8 cellular contexts compared by ENCODE assay signal in the genomic region with DNA sequence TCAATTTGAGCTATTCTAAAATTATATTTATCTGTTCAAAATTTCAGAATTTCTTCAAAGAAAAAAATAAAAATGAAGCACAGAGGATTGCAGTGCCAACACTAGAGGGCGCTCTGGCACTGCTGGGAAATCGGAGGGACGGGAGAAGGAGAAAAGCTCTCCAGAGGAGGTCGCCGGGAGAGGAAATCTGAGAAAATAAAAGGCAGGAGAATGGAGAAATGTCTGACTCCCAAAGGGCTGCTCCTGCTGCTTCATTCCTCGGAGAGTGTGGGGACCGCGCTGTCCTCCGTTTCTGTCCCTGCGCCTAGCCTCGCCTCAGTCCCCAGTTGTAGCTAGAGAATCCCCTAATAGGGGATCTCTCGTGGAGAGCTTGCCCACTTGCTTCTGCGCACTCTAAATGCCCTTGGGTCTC. TPM values are rescaled to one million over a fixed set of nuclear protein-coding genes. Genes with fewer than 3 reads are reported as not detected.
DNase-seq lines count a peak whose midpoint lies in the region; ATAC-seq and TF ChIP-seq lines count a peak whose summit lies in the region.

No MANE protein-coding gene starts in this region.

- no peak overlapping the region for H2BK12ac ChIP-seq in trophoblast cell (ENCODE audit: low read length)

- H3K23ac ChIP-seq in trophoblast cell (ENCODE audit: low read length): no peak overlapping the region

- H2AFZ ChIP-seq in trophoblast cell (ENCODE audit: insufficient read depth, low read length, poor library complexity): peak overlapping the region; percentile 53

- H3K14ac ChIP-seq in trophoblast cell (ENCODE audit: low read length): no peak overlapping the region

- no peak overlapping the region for H3K18ac ChIP-seq in trophoblast cell (ENCODE audit: low read length)

- H3K27me3 ChIP-seq in RWPE2 (ENCODE audit: insufficient read depth, poor library complexity, severe bottlenecking) (no peaks in the 10 kb centered on the region), trophoblast cell (ENCODE audit: insufficient read depth, low read length) (no peaks in the 10 kb centered on the region)

- peak; percentile 63 for ATAC-seq in RWPE2 (ENCODE audit: low read depth)
- ATAC-seq in HG03354 (IDR thresholded peaks at IDR 0.05; ENCODE audit: poor library complexity, severe bottlenecking, unreplicated experiment): no peak

- peak overlapping the region; percentile 6 for H4K8ac ChIP-seq in trophoblast cell (ENCODE audit: low read depth, low read length)

- peak overlapping the region; percentile 44 for H3K4me2 ChIP-seq in trophoblast cell (ENCODE audit: low read length)

- H3K36me3 ChIP-seq in RWPE2 (ENCODE audit: low read depth): no peaks in the 10 kb centered on the region
- H3K36me3 ChIP-seq in trophoblast cell (ENCODE audit: control insufficient read depth in 1 of 2, insufficient read depth in 2 of 2, low read length in 2 of 2): no peaks in the 10 kb centered on the region

- H3K27ac ChIP-seq in RWPE2 (ENCODE audit: poor library complexity, severe bottlenecking) (no peak overlapping the region), trophoblast cell (ENCODE audit: low read depth, low read length) (no peak overlapping the region)

- H3K79me2 ChIP-seq in trophoblast cell (ENCODE audit: control insufficient read depth, insufficient read depth, low read length, poor library complexity): no peaks in the 10 kb centered on the region

- no TSS peak for BruUV-seq in Calu3 (replicated peaks; lab: Mats Ljungman, UMichigan)

- no peaks in the 10 kb centered on the region for H3K79me1 ChIP-seq in trophoblast cell (ENCODE audit: low read length)

- intact Hi-C loops in Calu3 (cut with micrococcal nuclease; ENCODE audit: unreplicated experiment): loop anchor here (1.0 to 10.0 kb wide), 5 partner anchors 85 to 1058 kb away; no protein-coding TSS in a partner anchor

- H3K4me1 ChIP-seq in RWPE2 (ENCODE audit: insufficient read depth, poor library complexity, severe bottlenecking): no peaks in the 10 kb centered on the region
- peaks cover 0 to 2% of the 10 kb centered on the region in 2 experiments for H3K4me1 ChIP-seq in trophoblast cell (ENCODE audit: control insufficient read depth in 1 of 2, insufficient read depth in 2 of 2, low read length in 2 of 2)

- H3K4me3 Mint-ChIP-seq in Calu3 (ENCODE audit: low read depth, unreplicated experiment) (peak overlapping the region; percentile 67), glutamatergic neuron (ENCODE audit: unreplicated experiment) (peak overlapping the region; percentile 81)
- H3K4me3 Mint-ChIP-seq in activated naive CD4-positive, alpha-beta T cell treated with anti-CD3 and anti-CD28 coated beads, Interleukin-2, amount 10 ng/mL, durations not matched to agents 7 days and 5 days: no peak overlapping the region

- no peak overlapping the region for H3K9ac ChIP-seq in trophoblast cell (ENCODE audit: low read length)

- H3K4me1 Mint-ChIP-seq in Calu3 (ENCODE audit: low read depth, unreplicated experiment): peaks cover 12% of the 10 kb centered on the region
- H3K4me1 Mint-ChIP-seq in activated naive CD4-positive, alpha-beta T cell treated with anti-CD3 and anti-CD28 coated beads, Interleukin-2, amount 10 ng/mL, durations not matched to agents 7 days and 5 days: peaks cover 4% of the 10 kb centered on the region
- peaks cover 59% of the 10 kb centered on the region for H3K4me1 Mint-ChIP-seq in glutamatergic neuron (ENCODE audit: low read depth, unreplicated experiment)

- no peak overlapping the region for H2BK5ac ChIP-seq in trophoblast cell (ENCODE audit: low read depth, low read length, poor library complexity)

- H3K27ac Mint-ChIP-seq in Calu3 (ENCODE audit: unreplicated experiment) (no peak overlapping the region), glutamatergic neuron (ENCODE audit: unreplicated experiment) (peak overlapping the region; percentile 94)
- H3K27ac Mint-ChIP-seq in activated naive CD4-positive, alpha-beta T cell treated with anti-CD3 and anti-CD28 coated beads, Interleukin-2, amount 10 ng/mL, durations not matched to agents 7 days and 5 days: no peak overlapping the region

- no peaks in the 10 kb centered on the region for H3K36me3 Mint-ChIP-seq in Calu3 (ENCODE audit: insufficient read depth, unreplicated experiment)
- no peaks in the 10 kb centered on the region for H3K36me3 Mint-ChIP-seq in activated naive CD4-positive, alpha-beta T cell treated with anti-CD3 and anti-CD28 coated beads, Interleukin-2, amount 10 ng/mL, durations not matched to agents 7 days and 5 days
- H3K36me3 Mint-ChIP-seq in glutamatergic neuron (ENCODE audit: unreplicated experiment): no peaks in the 10 kb centered on the region

- DNase-seq in Calu3 (peak; percentile 80), RWPE2 (ENCODE audit: low spot score) (no peak), glutamatergic neuron (peak; percentile 83), trophoblast cell (peak; percentile 12 to 76), ureter (ENCODE audit: low spot score) (peak; percentile 66)
- DNase-seq in Jurkat, Clone E6-1 (ENCODE audit: low read depth, low spot score): peak; percentile 32
- peak; percentile 62 for DNase-seq in activated naive CD4-positive, alpha-beta T cell treated with anti-CD3 and anti-CD28 coated beads, Interleukin-2, amount 10 ng/mL, durations not matched to agents 7 days and 5 days

- H4K91ac ChIP-seq in trophoblast cell (ENCODE audit: low read depth, low read length): no peak overlapping the region

- no CpG with 5 or more reads among the region's 13 CpGs for WGBS in trophoblast cell (ENCODE audit: extremely low coverage, insufficient coverage, insufficient read length)

- H3K9me3 Mint-ChIP-seq in Calu3 (ENCODE audit: low read depth, unreplicated experiment): no peaks in the 10 kb centered on the region
- H3K9me3 Mint-ChIP-seq in activated naive CD4-positive, alpha-beta T cell treated with anti-CD3 and anti-CD28 coated beads, Interleukin-2, amount 10 ng/mL, durations not matched to agents 7 days and 5 days: no peaks in the 10 kb centered on the region
- H3K9me3 Mint-ChIP-seq in glutamatergic neuron (ENCODE audit: unreplicated experiment): peaks cover 8% of the 10 kb centered on the region

- no peak overlapping the region for H2AK5ac ChIP-seq in trophoblast cell (ENCODE audit: low read length)

- TF ChIP-seq CTCF in Calu3 (IDR thresholded peaks at IDR 0.05; ENCODE audit: unreplicated experiment): peak; percentile 81
- peak; percentile 100 for TF ChIP-seq CTCF in RWPE2 (IDR thresholded peaks at IDR 0.05; ENCODE audit: poor library complexity, severe bottlenecking)
- peak; percentile 97 for TF ChIP-seq CTCF in glutamatergic neuron (IDR thresholded peaks at IDR 0.05; ENCODE audit: partially characterized antibody, unreplicated experiment)

- H2BK120ac ChIP-seq in trophoblast cell (ENCODE audit: insufficient read depth, low read length, poor library complexity): no peak overlapping the region

- no peaks in the 10 kb centered on the region for H3K9me3 ChIP-seq in RWPE2 (ENCODE audit: severe bottlenecking)
- no peaks in the 10 kb centered on the region for H3K9me3 ChIP-seq in trophoblast cell (ENCODE audit: insufficient read depth, low read depth, low read length)

- CTCF ChIA-PET in Calu3 (lab: Charles Lee): interaction anchor here (0.7 to 8.3 kb wide), 20 partner anchors 11 to 1058 kb away, joined by 3 to 210 read pairs (median 3); no protein-coding TSS in a partner anchor
- CTCF ChIA-PET in activated naive CD4-positive, alpha-beta T cell treated with anti-CD3 and anti-CD28 coated beads, Interleukin-2, amount 10 ng/mL, durations not matched to agents 7 days and 5 days (lab: Charles Lee): interaction anchor here (0.6 to 10.9 kb wide), 22 partner anchors 9 to 440 kb away, joined by 3 to 291 read pairs (median 5); no protein-coding TSS in a partner anchor

- no peak overlapping the region for H3K4me3 ChIP-seq in Jurkat, Clone E6-1 (ENCODE audit: low read length)
- H3K4me3 ChIP-seq in RWPE2 (ENCODE audit: severe bottlenecking) (no peak overlapping the region), trophoblast cell (ENCODE audit: low read depth, low read length) (no peak overlapping the region)

- H3K4ac ChIP-seq in trophoblast cell (ENCODE audit: low read depth, low read length): no peak overlapping the region

- no peak overlapping the region for H4K12ac ChIP-seq in trophoblast cell (ENCODE audit: low read depth, low read length)

- H3K27me3 Mint-ChIP-seq in Calu3 (ENCODE audit: unreplicated experiment) (no peaks in the 10 kb centered on the region), glutamatergic neuron (ENCODE audit: unreplicated experiment) (peaks cover 3% of the 10 kb centered on the region)
- H3K27me3 Mint-ChIP-seq in activated naive CD4-positive, alpha-beta T cell treated with anti-CD3 and anti-CD28 coated beads, Interleukin-2, amount 10 ng/mL, durations not matched to agents 7 days and 5 days: peaks cover 50% of the 10 kb centered on the region

RNA-seq across cellular contexts. Expression of gene ARSB, which starts 40.0 kb away (rescaled TPM):
- 14.1 and 21.4 TPM in 2 replicates for total RNA-seq in Calu3 (2022)
- 1.8 TPM for polyA plus RNA-seq in Jurkat, Clone E6-1 (2012; ENCODE audit: insufficient read depth, insufficient read length)
- 23.5 TPM for total RNA-seq in glutamatergic neuron (ENCODE audit: unreplicated experiment)
- 11.9 and 12.0 TPM in 2 replicates for polyA plus RNA-seq in trophoblast cell (2013)
- 9.9 TPM for total RNA-seq in ureter

RNA-seq across cellular contexts. Expression of gene DMGDH, which starts 44.4 kb away (rescaled TPM):
- total RNA-seq in Calu3 (2022) (1.1 and 1.3 TPM in 2 replicates), glutamatergic neuron (ENCODE audit: unreplicated experiment) (1.7 TPM), ureter (3.8 TPM)
- 3.2 TPM for polyA plus RNA-seq in Jurkat, Clone E6-1 (2012; ENCODE audit: insufficient read depth, insufficient read length)
- 0.21 and 0.22 TPM in 2 replicates for polyA plus RNA-seq in trophoblast cell (2013)

RNA-seq across cellular contexts. Expression of gene BHMT2, which starts 44.5 kb away (rescaled TPM):
- total RNA-seq in Calu3 (2022): not detected in 2 replicates
- not detected for polyA plus RNA-seq in Jurkat, Clone E6-1 (2012; ENCODE audit: insufficient read depth, insufficient read length)
- total RNA-seq in glutamatergic neuron (ENCODE audit: unreplicated experiment): not detected
- not detected in 2 replicates for polyA plus RNA-seq in trophoblast cell (2013)
- 18.3 TPM for total RNA-seq in ureter

Comparison
In these comparisons a context has a peak if more than half of its experiments do, and no peak if none do; other contexts are left out.
1. RNA of gene BHMT2, which starts 44.5 kb away (total RNA-seq): 18.3 TPM in ureter (single experiment); not detected in glutamatergic neuron (single experiment) and not detected in Calu3; every median in the first group is over 10 times any median in the second.
2. Peak in every context shown above with its lines, with median percentiles within 50 percentile points of each other: CTCF ChIP-seq.